22 cellular contexts compared by ENCODE assay signal in the genomic region with DNA sequence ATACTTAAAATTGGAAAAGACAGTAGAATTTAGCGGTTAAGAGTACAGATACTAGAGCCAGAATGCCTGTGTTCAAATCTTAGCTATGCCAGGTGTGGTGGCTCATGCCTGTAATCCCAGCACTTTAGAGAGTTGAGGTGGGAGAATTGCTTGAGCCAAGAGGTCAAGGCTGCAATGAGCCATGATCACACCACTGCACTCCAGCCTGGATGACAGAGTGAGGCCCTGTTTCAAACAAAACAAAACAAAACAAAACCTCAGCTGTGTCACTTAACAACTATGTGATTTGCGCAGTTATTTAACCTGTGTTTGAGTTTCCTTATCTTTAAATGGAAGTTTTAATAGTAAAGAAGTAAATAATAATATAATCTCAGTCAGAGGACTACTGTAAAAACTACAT.
"Had no signal": no experiment of that assay in that cellular context is flagged by ENCODE, and none has a peak within 500 bp of the region (broad histone marks: within the 10 kb centered on the region; RNA-seq: fewer than 3 reads in every experiment).

No MANE protein-coding gene starts in this region.

- H3K27me3 Mint-ChIP-seq: activated naive CD4-positive, alpha-beta T cell treated with anti-CD3 and anti-CD28 coated beads, Interleukin-2, amount 50 U/mL, for 24 hours; naive thymus-derived CD4-positive, alpha-beta T cell; stimulated activated naive CD8-positive, alpha-beta T cell treated with anti-CD3 and anti-CD28 coated beads, Interleukin-15, Interleukin-2, amounts not matched to agents 100 ng/mL and 50 ng/mL, for 24 hours had no signal

- ATAC-seq: activated CD8-positive, alpha-beta T cell treated with anti-CD3 and anti-CD28 coated beads, Interleukin-2, amount 10 ng/mL, durations not matched to agents 7 days and 5 days; gastrocnemius medialis; left lobe of liver; lower lobe of right lung; naive thymus-derived CD4-positive, alpha-beta T cell had no signal

- FAIRE-seq: bronchial epithelial cell, islet of Langerhans had no signal

- DNase-seq: activated CD4-positive, alpha-beta T cell treated with anti-CD3 and anti-CD28 coated beads for 1 hour; activated CD4-positive, alpha-beta T cell treated with anti-CD3 and anti-CD28 coated beads, Interleukin-2, amount 50 U/mL, for 1 hour; activated CD8-positive, alpha-beta T cell treated with anti-CD3 and anti-CD28 coated beads, Interleukin-2, amount 10 ng/mL, durations not matched to agents 7 days and 5 days; activated gamma-delta T cell treated with Interleukin-2 at 50 U/mL for 16 hours; gastrocnemius medialis; head of caudate nucleus; hypothalamus; lower lobe of right lung; naive thymus-derived CD4-positive, alpha-beta T cell; retina; spleen; stimulated activated CD4-positive, alpha-beta T cell treated with anti-CD3 and anti-CD28 coated beads, Interleukin-4, amount 100 ng/mL, for 24 hours; substantia nigra; T-helper 1 cell; thyroid gland had no signal

- H3K27ac Mint-ChIP-seq: activated CD8-positive, alpha-beta T cell treated with anti-CD3 and anti-CD28 coated beads, Interleukin-2, amount 10 ng/mL, durations not matched to agents 7 days and 5 days; activated naive CD4-positive, alpha-beta T cell treated with anti-CD3 and anti-CD28 coated beads, Interleukin-2, amount 50 U/mL, for 24 hours; activated T-helper 1 cell treated with anti-CD3 and anti-CD28 coated beads, Interleukin-12 subunit alpha, Interleukin-12 subunit beta, Interleukin-2, Interleukin-4 antibody, amounts not matched to agents 30 ng/mL and 10 ng/mL and 1 ng/mL, durations not matched to agents 14 hours and 24 hours and 36 hours; stimulated activated naive CD8-positive, alpha-beta T cell treated with anti-CD3 and anti-CD28 coated beads, Interleukin-15, Interleukin-2, amounts not matched to agents 100 ng/mL and 50 ng/mL, for 24 hours had no signal

- H3K4me1 Mint-ChIP-seq: neural crest cell had no signal

- H3K9me3 Mint-ChIP-seq: activated naive CD4-positive, alpha-beta T cell treated with anti-CD3 and anti-CD28 coated beads, Interleukin-2, amount 50 U/mL, for 24 hours; neural crest cell; stimulated activated naive CD8-positive, alpha-beta T cell treated with anti-CD3 and anti-CD28 coated beads, Interleukin-15, Interleukin-2, amounts not matched to agents 100 ng/mL and 50 ng/mL, for 24 hours had no signal

- H3K4me3 Mint-ChIP-seq: activated CD8-positive, alpha-beta T cell treated with anti-CD3 and anti-CD28 coated beads, Interleukin-2, amount 10 ng/mL, durations not matched to agents 7 days and 5 days; activated naive CD4-positive, alpha-beta T cell treated with anti-CD3 and anti-CD28 coated beads, Interleukin-2, amount 50 U/mL, for 24 hours; activated T-helper 1 cell treated with anti-CD3 and anti-CD28 coated beads, Interleukin-12 subunit alpha, Interleukin-12 subunit beta, Interleukin-2, Interleukin-4 antibody, amounts not matched to agents 30 ng/mL and 10 ng/mL and 1 ng/mL, durations not matched to agents 14 hours and 24 hours and 36 hours; naive thymus-derived CD4-positive, alpha-beta T cell; neural crest cell; stimulated activated naive CD8-positive, alpha-beta T cell treated with anti-CD3 and anti-CD28 coated beads, Interleukin-15, Interleukin-2, amounts not matched to agents 100 ng/mL and 50 ng/mL, for 24 hours had no signal
